ENCODE assay signal across 22 cellular contexts in the genomic region with DNA sequence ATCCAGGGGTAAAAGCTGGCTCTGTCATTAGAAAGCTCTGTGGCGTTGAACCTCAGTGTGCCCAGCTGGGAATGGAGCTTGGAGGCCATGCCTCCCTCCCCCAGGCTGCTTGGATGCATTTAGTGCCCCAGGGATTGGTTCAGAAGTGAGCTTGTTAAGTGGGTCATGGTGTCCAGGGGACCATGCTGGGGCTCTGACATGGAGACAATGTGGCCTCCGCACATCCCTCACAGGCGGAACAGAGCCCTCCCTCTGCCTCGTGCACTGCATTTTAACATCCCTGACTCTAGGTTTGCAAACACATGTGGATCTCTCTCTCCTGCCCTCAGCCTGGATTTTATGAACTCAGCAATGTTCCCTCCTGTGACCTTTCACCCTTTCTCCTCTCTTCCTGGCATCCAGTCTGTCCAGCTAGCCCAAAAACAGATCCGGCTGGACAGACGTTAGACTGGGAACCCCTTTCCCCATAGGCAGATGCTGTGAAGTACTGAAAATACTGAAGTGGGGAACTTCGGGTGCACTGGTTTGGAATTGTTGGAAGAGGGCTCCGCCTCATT.
"Had no signal": no experiment of that assay in that cellular context is flagged by ENCODE, and none has a peak within 500 bp of the region (broad histone marks: within the 10 kb centered on the region; RNA-seq: fewer than 3 reads in every experiment).

No MANE protein-coding gene starts in this region.

- DNase-seq: cortex of kidney; effector memory CD8-positive, alpha-beta T cell; erythroblast; esophagus squamous epithelium; foreskin melanocyte; immature natural killer cell; islet precursor cell; kidney glomerular epithelial cell; left colon; left ventricle myocardium superior; lower lobe of right lung; natural killer cell; right cardiac atrium; small intestine; stimulated activated CD4-positive, alpha-beta T cell treated with anti-CD3 and anti-CD28 coated beads, Interleukin-15, amount 100 ng/mL, for 24 hours; stimulated activated CD4-positive, alpha-beta T cell treated with anti-CD3 and anti-CD28 coated beads, Interleukin-2, amount 100 ng/mL, for 48 hours; stimulated activated naive B cell treated with anti-CD40 and anti-IgM and Interleukin-4, amounts not matched to agents 10 μg/mL and 1 μg/mL and 100 μg/mL, for 72 hours; upper lobe of left lung had no signal

- H3K4me3 Mint-ChIP-seq: effector memory CD8-positive, alpha-beta T cell; immature natural killer cell; natural killer cell; stimulated activated naive B cell treated with anti-CD40 and anti-IgM and Interleukin-4, amounts not matched to agents 10 μg/mL and 1 μg/mL and 100 μg/mL, for 72 hours; stimulated activated naive CD8-positive, alpha-beta T cell treated with anti-CD3 and anti-CD28 coated beads, Interleukin-15, Interleukin-2, amounts not matched to agents 100 ng/mL and 50 ng/mL, for 24 hours had no signal

- H3K36me3 ChIP-seq: esophagus squamous epithelium, lower lobe of right lung, prostate gland, thoracic aorta, tibial nerve, upper lobe of left lung had no signal

- H3K27me3 ChIP-seq: tibial nerve, upper lobe of left lung had no signal

- ATAC-seq: effector memory CD8-positive, alpha-beta T cell; left colon; left ventricle myocardium superior; lower lobe of right lung; natural killer cell; right cardiac atrium; stimulated activated naive B cell treated with anti-CD40 and anti-IgM and Interleukin-4, amounts not matched to agents 10 μg/mL and 1 μg/mL and 100 μg/mL, for 72 hours had no signal

- H3K27me3 Mint-ChIP-seq: stimulated activated naive B cell treated with anti-CD40 and anti-IgM and Interleukin-4, amounts not matched to agents 10 μg/mL and 1 μg/mL and 100 μg/mL, for 72 hours; stimulated activated naive CD8-positive, alpha-beta T cell treated with anti-CD3 and anti-CD28 coated beads, Interleukin-15, Interleukin-2, amounts not matched to agents 100 ng/mL and 50 ng/mL, for 24 hours had no signal

- H3K9me3 Mint-ChIP-seq: effector memory CD8-positive, alpha-beta T cell; immature natural killer cell; natural killer cell; stimulated activated naive CD8-positive, alpha-beta T cell treated with anti-CD3 and anti-CD28 coated beads, Interleukin-15, Interleukin-2, amounts not matched to agents 100 ng/mL and 50 ng/mL, for 24 hours had no signal

- H3K27ac Mint-ChIP-seq: effector memory CD8-positive, alpha-beta T cell; natural killer cell; stimulated activated naive B cell treated with anti-CD40 and anti-IgM and Interleukin-4, amounts not matched to agents 10 μg/mL and 1 μg/mL and 100 μg/mL, for 72 hours; stimulated activated naive CD8-positive, alpha-beta T cell treated with anti-CD3 and anti-CD28 coated beads, Interleukin-15, Interleukin-2, amounts not matched to agents 100 ng/mL and 50 ng/mL, for 24 hours had no signal

- H3K9me3 ChIP-seq: esophagus squamous epithelium, lower lobe of right lung, prostate gland, thoracic aorta, tibial nerve, upper lobe of left lung had no signal

- H3K36me3 Mint-ChIP-seq: immature natural killer cell; natural killer cell; stimulated activated naive B cell treated with anti-CD40 and anti-IgM and Interleukin-4, amounts not matched to agents 10 μg/mL and 1 μg/mL and 100 μg/mL, for 72 hours had no signal

- H3K4me1 Mint-ChIP-seq: immature natural killer cell; natural killer cell; stimulated activated naive B cell treated with anti-CD40 and anti-IgM and Interleukin-4, amounts not matched to agents 10 μg/mL and 1 μg/mL and 100 μg/mL, for 72 hours had no signal

- H3K4me1 ChIP-seq: esophagus squamous epithelium, lower lobe of right lung, prostate gland, upper lobe of left lung had no signal

- H3K4me3 ChIP-seq: esophagus squamous epithelium, lower lobe of right lung, prostate gland, thoracic aorta, tibial nerve, upper lobe of left lung had no signal

- H3K27ac ChIP-seq: esophagus squamous epithelium, lower lobe of right lung, prostate gland, thoracic aorta, tibial nerve, upper lobe of left lung had no signal
